23 cellular contexts compared by ENCODE assay signal in the genomic region with DNA sequence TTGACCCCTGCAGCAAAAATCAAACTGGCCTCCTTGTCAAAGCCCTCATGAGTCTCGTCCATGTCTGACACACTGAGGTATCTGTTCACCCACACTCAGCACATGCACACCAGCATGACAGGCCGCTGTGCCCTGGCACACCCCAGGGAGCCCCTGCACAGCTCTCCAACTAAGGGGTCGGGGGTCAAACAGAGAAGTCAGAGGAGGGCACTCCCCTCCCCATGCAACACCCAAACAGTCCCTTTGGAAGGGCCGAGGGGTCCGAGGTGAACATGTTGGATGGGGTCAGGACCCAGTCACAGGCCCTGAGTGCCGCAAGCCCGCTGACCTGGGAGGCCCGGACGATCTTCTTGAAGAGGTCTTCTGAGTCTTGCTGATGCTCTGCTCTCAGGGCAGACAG. TPM values are rescaled to one million over a fixed set of nuclear protein-coding genes. Genes with fewer than 3 reads are reported as not detected.
A peak's percentile ranks its signal among the peaks of the same experiment; 100 is the strongest.
DNase-seq lines count a peak whose midpoint lies in the region; ATAC-seq lines count a peak whose summit lies in the region.
"Had no signal": no experiment of that assay in that cellular context is flagged by ENCODE, and none has a peak within 500 bp of the region (broad histone marks: within the 10 kb centered on the region; RNA-seq: fewer than 3 reads in every experiment).

No MANE protein-coding gene starts in this region.

- H3K27me3 ChIP-seq in CD4-positive, alpha-beta memory T cell (ENCODE audit: insufficient read depth, low read length), result no peaks in the 10 kb centered on the region
- H3K27me3 ChIP-seq in naive thymus-derived CD4-positive, alpha-beta T cell (ENCODE audit: control insufficient read depth in 2 of 2, insufficient read depth in 2 of 2, low read length in 2 of 2), result no peaks in the 10 kb centered on the region
- no peaks in the 10 kb centered on the region for H3K27me3 ChIP-seq in neuronal stem cell (ENCODE audit: control insufficient read depth in 3 of 3, insufficient read depth in 3 of 3, low read depth in 1 of 3, low read length in 3 of 3)
- H3K27me3 ChIP-seq: body of pancreas, foreskin keratinocyte had no signal

- no peak overlapping the region for H3K4ac ChIP-seq in neuronal stem cell (ENCODE audit: low read length)

- no peak overlapping the region for H2BK120ac ChIP-seq in neuronal stem cell (ENCODE audit: low read depth, low read length)

- no peak overlapping the region for H3K9ac ChIP-seq in neuronal stem cell (ENCODE audit: low read depth, low read length, poor library complexity)

- H3K27ac Mint-ChIP-seq in activated T-cell treated with anti-CD3 and anti-CD28 coated beads, Interleukin-2, amount 50 U/mL, for 24 hours, result peak overlapping the region; percentile 79
- peak overlapping the region; percentile 68 to 79 (median 75) for H3K27ac Mint-ChIP-seq in CD4-positive, alpha-beta memory T cell
- peak overlapping the region; percentile 40 for H3K27ac Mint-ChIP-seq in activated naive CD8-positive, alpha-beta T cell treated with anti-CD3 and anti-CD28 coated beads for 36 hours
- H3K27ac Mint-ChIP-seq in naive thymus-derived CD4-positive, alpha-beta T cell, result peak overlapping the region; percentile 32 to 94 (median 72)
- H3K27ac Mint-ChIP-seq: memory B cell, progenitor cell of endocrine pancreas had no signal

- no peak overlapping the region for H2AK5ac ChIP-seq in neuronal stem cell (ENCODE audit: low read depth, low read length)

- no peak overlapping the region for H2AFZ ChIP-seq in neuronal stem cell (ENCODE audit: low read length)

- H3K4me1 ChIP-seq in CD4-positive, alpha-beta memory T cell (ENCODE audit: insufficient read depth, low read length), result peaks cover 79% of the 10 kb centered on the region
- H3K4me1 ChIP-seq in naive thymus-derived CD4-positive, alpha-beta T cell (ENCODE audit: control insufficient read depth in 2 of 2, insufficient read depth in 2 of 2, low read length in 2 of 2), result peaks cover 32 to 44% of the 10 kb centered on the region in 2 donors
- H3K4me1 ChIP-seq in neuronal stem cell (ENCODE audit: control insufficient read depth in 2 of 2, insufficient read depth in 1 of 2, low read depth in 1 of 2, low read length in 2 of 2), result no peaks in the 10 kb centered on the region
- H3K4me1 ChIP-seq: body of pancreas, foreskin keratinocyte had no signal

- no peak overlapping the region for H3K27ac ChIP-seq in CD4-positive, alpha-beta memory T cell (ENCODE audit: low read depth, low read length)
- peak overlapping the region; percentile 47 for H3K27ac ChIP-seq in naive thymus-derived CD4-positive, alpha-beta T cell (ENCODE audit: low read depth, low read length)
- H3K27ac ChIP-seq in neuronal stem cell (replicated peaks; ENCODE audit: low read length), result no peak overlapping the region
- H3K27ac ChIP-seq: body of pancreas, epithelial cell of prostate, foreskin keratinocyte, RWPE1 had no signal

- DNase-seq in activated T-cell treated with anti-CD3 and anti-CD28 coated beads, Interleukin-2, amount 50 U/mL, for 24 hours, result no peak
- DNase-seq in activated T-cell treated with anti-CD3 and anti-CD28 coated beads, Interleukin-2, amount 50 U/mL, for 48 hours, result no peak
- DNase-seq in CD4-positive, alpha-beta memory T cell, result peak in 1 of 5 donors; percentile 24
- DNase-seq in activated naive CD8-positive, alpha-beta T cell treated with anti-CD3 and anti-CD28 coated beads for 36 hours, result no peak
- DNase-seq in naive thymus-derived CD4-positive, alpha-beta T cell, result no peak
- no peak for DNase-seq in neuronal stem cell (ENCODE audit: low spot score)
- DNase-seq: activated effector memory CD4-positive, alpha-beta T cell treated with anti-CD3 and anti-CD28 coated beads, Interleukin-2, amount 50 U/mL, for 16 hours; body of pancreas; foreskin keratinocyte; GF-D8; H9; kidney glomerular epithelial cell; NCI-H1417; NCI-H526; stimulated activated CD4-positive, alpha-beta T cell treated with anti-CD3 and anti-CD28 coated beads, Interleukin-4, amount 100 ng/mL, for 1 hour had no signal

- H3K4me1 Mint-ChIP-seq in activated T-cell treated with anti-CD3 and anti-CD28 coated beads, Interleukin-2, amount 50 U/mL, for 24 hours (ENCODE audit: low read depth), result peaks cover 41% of the 10 kb centered on the region
- peaks cover 14 to 64% (median 36%) of the 10 kb centered on the region in 4 donors for H3K4me1 Mint-ChIP-seq in CD4-positive, alpha-beta memory T cell
- H3K4me1 Mint-ChIP-seq in activated naive CD8-positive, alpha-beta T cell treated with anti-CD3 and anti-CD28 coated beads for 36 hours, result peaks cover 44% of the 10 kb centered on the region
- peaks cover 20 to 65% (median 34%) of the 10 kb centered on the region in 7 donors for H3K4me1 Mint-ChIP-seq in naive thymus-derived CD4-positive, alpha-beta T cell
- H3K4me1 Mint-ChIP-seq: CD14-positive monocyte, H9 had no signal

- H4K91ac ChIP-seq in neuronal stem cell (ENCODE audit: low read depth, low read length, poor library complexity), result no peak overlapping the region

- H3K27me3 Mint-ChIP-seq in activated T-cell treated with anti-CD3 and anti-CD28 coated beads, Interleukin-2, amount 50 U/mL, for 24 hours, result no peaks in the 10 kb centered on the region
- H3K27me3 Mint-ChIP-seq in CD4-positive, alpha-beta memory T cell, result no peaks in the 10 kb centered on the region
- H3K27me3 Mint-ChIP-seq in activated naive CD8-positive, alpha-beta T cell treated with anti-CD3 and anti-CD28 coated beads for 36 hours, result no peaks in the 10 kb centered on the region
- H3K27me3 Mint-ChIP-seq in naive thymus-derived CD4-positive, alpha-beta T cell, result no peaks in the 10 kb centered on the region
- H3K27me3 Mint-ChIP-seq: memory B cell, progenitor cell of endocrine pancreas had no signal

- H3K36me3 Mint-ChIP-seq in activated T-cell treated with anti-CD3 and anti-CD28 coated beads, Interleukin-2, amount 50 U/mL, for 24 hours (ENCODE audit: low read depth), result peaks cover 100% of the 10 kb centered on the region
- peaks cover 58 to 85% of the 10 kb centered on the region in 2 donors for H3K36me3 Mint-ChIP-seq in CD4-positive, alpha-beta memory T cell
- H3K36me3 Mint-ChIP-seq in activated naive CD8-positive, alpha-beta T cell treated with anti-CD3 and anti-CD28 coated beads for 36 hours, result peaks cover 26% of the 10 kb centered on the region
- H3K36me3 Mint-ChIP-seq in naive thymus-derived CD4-positive, alpha-beta T cell, result peaks cover 0 to 59% (median 30%) of the 10 kb centered on the region in 5 donors

- no peak overlapping the region for H3K4me3 Mint-ChIP-seq in activated T-cell treated with anti-CD3 and anti-CD28 coated beads, Interleukin-2, amount 50 U/mL, for 24 hours
- no peak overlapping the region for H3K4me3 Mint-ChIP-seq in CD4-positive, alpha-beta memory T cell
- no peak overlapping the region for H3K4me3 Mint-ChIP-seq in activated naive CD8-positive, alpha-beta T cell treated with anti-CD3 and anti-CD28 coated beads for 36 hours
- H3K4me3 Mint-ChIP-seq in naive thymus-derived CD4-positive, alpha-beta T cell, result peak overlapping the region in 2 of 10 donors; percentile 38 to 39
- H3K4me3 Mint-ChIP-seq: CD14-positive monocyte, H9, memory B cell had no signal

- no peak overlapping the region for H4K8ac ChIP-seq in neuronal stem cell (ENCODE audit: low read depth, low read length)

- no peak overlapping the region for H3K4me2 ChIP-seq in neuronal stem cell (ENCODE audit: insufficient read depth, low read length, poor library complexity, severe bottlenecking)

- no peak overlapping the region for H3K4me3 ChIP-seq in CD4-positive, alpha-beta memory T cell (ENCODE audit: low read length in 2 of 2)
- H3K4me3 ChIP-seq in naive thymus-derived CD4-positive, alpha-beta T cell (ENCODE audit: low read length), result no peak overlapping the region
- no peak overlapping the region for H3K4me3 ChIP-seq in neuronal stem cell (ENCODE audit: low read length in 2 of 2)
- H3K4me3 ChIP-seq: body of pancreas, skin epidermis had no signal

- intact Hi-C loops in CD4-positive, alpha-beta memory T cell (cut with micrococcal nuclease), result no loop called here
- intact Hi-C loops in naive thymus-derived CD4-positive, alpha-beta T cell (cut with micrococcal nuclease), result no loop called here

- no peak overlapping the region for H2BK12ac ChIP-seq in neuronal stem cell (ENCODE audit: low read length)

- no peak overlapping the region for H3K23ac ChIP-seq in neuronal stem cell (ENCODE audit: low read depth, low read length, poor library complexity)

- POLR2A ChIA-PET in CD4-positive, alpha-beta memory T cell (lab: Charles Lee; ENCODE audit: partially characterized antibody), result interaction anchor here (0.6 to 42.6 kb wide), 4 partner anchors 6 to 238 kb away, joined by 3 to 1746 read pairs (median 874); a partner anchor contains a TSS
- POLR2A ChIA-PET in naive thymus-derived CD4-positive, alpha-beta T cell (lab: Charles Lee), result interaction anchor here (31.4 to 33.7 kb wide), 2 partner anchors 2 to 15 kb away, joined by 1007 read pairs; a partner anchor contains a TSS

- H3K36me3 ChIP-seq in CD4-positive, alpha-beta memory T cell (ENCODE audit: insufficient read depth, low read length), result peaks cover 100% of the 10 kb centered on the region
- H3K36me3 ChIP-seq in naive thymus-derived CD4-positive, alpha-beta T cell (ENCODE audit: control insufficient read depth in 2 of 3, insufficient read depth in 3 of 3, low read length in 3 of 3), result peaks cover 81 to 100% (median 93%) of the 10 kb centered on the region in 3 experiments
- peaks cover 55 to 97% of the 10 kb centered on the region in 2 donors for H3K36me3 ChIP-seq in neuronal stem cell (replicated peaks in 1 of 2; ENCODE audit: control insufficient read depth in 2 of 2, insufficient read depth in 2 of 2, low read length in 2 of 2)

- no peak overlapping the region for H2BK15ac ChIP-seq in neuronal stem cell (ENCODE audit: low read length)

- no peak for ATAC-seq in naive thymus-derived CD4-positive, alpha-beta T cell
- ATAC-seq in HG03442 (IDR thresholded peaks at IDR 0.05; ENCODE audit: unreplicated experiment), result no peak
- no peak for ATAC-seq in GM18517 (IDR thresholded peaks at IDR 0.05; ENCODE audit: unreplicated experiment)
- ATAC-seq: body of pancreas, foreskin keratinocyte had no signal

- no peak overlapping the region for H3K18ac ChIP-seq in neuronal stem cell (ENCODE audit: low read length)

- H2BK5ac ChIP-seq in neuronal stem cell (ENCODE audit: low read length), result no peak overlapping the region

- CTCF ChIA-PET in CD4-positive, alpha-beta memory T cell (lab: Charles Lee; ENCODE audit: partially characterized antibody), result interaction anchor here (0.8 to 1.1 kb wide), 2 partner anchors 10 to 15 kb away, joined by 3 to 4 read pairs; no protein-coding TSS in a partner anchor
- CTCF ChIA-PET in naive thymus-derived CD4-positive, alpha-beta T cell (lab: Charles Lee), result interaction anchor here (1.0 to 3.0 kb wide), 3 partner anchors 8 to 17 kb away, joined by 3 to 21 read pairs (median 8); no protein-coding TSS in a partner anchor

- no peak overlapping the region for H3K14ac ChIP-seq in neuronal stem cell (ENCODE audit: low read length)

- H3K79me1 ChIP-seq in neuronal stem cell (ENCODE audit: low read depth, low read length), result no peaks in the 10 kb centered on the region

- WGBS in neuronal stem cell (ENCODE audit: extremely low coverage in 2 of 2, insufficient read length in 2 of 2, insufficient replicate concordance in 1 of 2), 2 donors, result no CpG with 5 or more reads among the region's 9 CpGs

- no peaks in the 10 kb centered on the region for H3K9me3 Mint-ChIP-seq in activated T-cell treated with anti-CD3 and anti-CD28 coated beads, Interleukin-2, amount 50 U/mL, for 24 hours
- peaks cover 0 to 5% (median 0%) of the 10 kb centered on the region in 8 donors for H3K9me3 Mint-ChIP-seq in CD4-positive, alpha-beta memory T cell
- H3K9me3 Mint-ChIP-seq in activated naive CD8-positive, alpha-beta T cell treated with anti-CD3 and anti-CD28 coated beads for 36 hours, result no peaks in the 10 kb centered on the region
- no peaks in the 10 kb centered on the region for H3K9me3 Mint-ChIP-seq in naive thymus-derived CD4-positive, alpha-beta T cell
- H3K9me3 Mint-ChIP-seq: CD14-positive monocyte, H9, memory B cell had no signal

- H3K9me3 ChIP-seq in CD4-positive, alpha-beta memory T cell (ENCODE audit: control insufficient read depth in 1 of 2, low read length in 2 of 2), result no peaks in the 10 kb centered on the region
- H3K9me3 ChIP-seq in naive thymus-derived CD4-positive, alpha-beta T cell (ENCODE audit: control insufficient read depth in 2 of 3, low read length in 3 of 3), result no peaks in the 10 kb centered on the region
- no peaks in the 10 kb centered on the region for H3K9me3 ChIP-seq in neuronal stem cell (replicated peaks in 1 of 2; ENCODE audit: control insufficient read depth in 2 of 2, insufficient read depth in 1 of 2, low read depth in 1 of 2, low read length in 2 of 2)
- H3K9me3 ChIP-seq: body of pancreas had no signal

RNA-seq across cellular contexts. Expression of a gene that starts 14.6 kb away (rescaled TPM):
- total RNA-seq in CD4-positive, alpha-beta memory T cell, result 1,000 to 10,000 TPM in 1 of 2 experiments, 100 to 1,000 TPM in 1; 988 to 1,004 TPM
- polyA plus RNA-seq in CD4-positive, alpha-beta memory T cell, result 100 to 1,000 TPM; 323 to 643 TPM
- total RNA-seq in activated naive CD8-positive, alpha-beta T cell treated with anti-CD3 and anti-CD28 coated beads for 36 hours, result 10 to 100 TPM; 72.3 to 74.2 TPM
- total RNA-seq in naive thymus-derived CD4-positive, alpha-beta T cell, result 100 to 1,000 TPM; 509 to 977 (median 558) TPM
- polyA plus RNA-seq in naive thymus-derived CD4-positive, alpha-beta T cell, result 100 to 1,000 TPM; 397 to 696 TPM
- polyA plus RNA-seq in neuronal stem cell (2013, experiment 1 of 2), result 19.4 TPM
- 19.4 TPM for polyA plus RNA-seq in neuronal stem cell (2013, experiment 2 of 2)

RNA-seq across cellular contexts. Expression of a gene that starts 35.4 kb away (rescaled TPM):
- 10 to 100 TPM; 94.1 to 96.6 TPM for total RNA-seq in CD4-positive, alpha-beta memory T cell
- 10 to 100 TPM; 14.6 to 30.8 TPM for polyA plus RNA-seq in CD4-positive, alpha-beta memory T cell
- total RNA-seq in activated naive CD8-positive, alpha-beta T cell treated with anti-CD3 and anti-CD28 coated beads for 36 hours, result 10 to 100 TPM; 82.4 TPM
- 100 to 1,000 TPM in 2 of 5 experiments, 10 to 100 TPM in 3; 79.1 to 209 (median 91.9) TPM for total RNA-seq in naive thymus-derived CD4-positive, alpha-beta T cell
- polyA plus RNA-seq in naive thymus-derived CD4-positive, alpha-beta T cell, result 10 to 100 TPM; 16.9 to 32.8 TPM
- 47.8 TPM for polyA plus RNA-seq in neuronal stem cell (2013, experiment 1 of 2)
- 48.3 TPM for polyA plus RNA-seq in neuronal stem cell (2013, experiment 2 of 2)

RNA-seq across cellular contexts. Expression of a gene that starts 40.4 kb away (rescaled TPM):
- total RNA-seq in CD4-positive, alpha-beta memory T cell, result 10 to 100 TPM; 64.6 to 65.4 TPM
- 1 to 10 TPM; 8.0 to 9.6 TPM for polyA plus RNA-seq in CD4-positive, alpha-beta memory T cell
- total RNA-seq in activated naive CD8-positive, alpha-beta T cell treated with anti-CD3 and anti-CD28 coated beads for 36 hours, result 10 to 100 TPM; 79.4 to 83.7 TPM
- 100 to 1,000 TPM in 2 of 5 experiments, 10 to 100 TPM in 3; 60.6 to 175 (median 74.9) TPM for total RNA-seq in naive thymus-derived CD4-positive, alpha-beta T cell
- 1 to 10 TPM; 7.4 to 8.1 TPM for polyA plus RNA-seq in naive thymus-derived CD4-positive, alpha-beta T cell
- polyA plus RNA-seq in neuronal stem cell (2013, experiment 1 of 2), result 22.9 TPM
- polyA plus RNA-seq in neuronal stem cell (2013, experiment 2 of 2), result 21.5 TPM

RNA-seq across cellular contexts. Expression of a gene that starts 52.8 kb away (rescaled TPM):
- total RNA-seq in CD4-positive, alpha-beta memory T cell, result 1 to 10 TPM; 8.6 to 9.6 TPM
- 10 to 100 TPM; 11.1 to 13.3 TPM for polyA plus RNA-seq in CD4-positive, alpha-beta memory T cell
- 1 to 10 TPM; 6.7 to 7.4 TPM for total RNA-seq in activated naive CD8-positive, alpha-beta T cell treated with anti-CD3 and anti-CD28 coated beads for 36 hours
- 10 to 100 TPM in 2 of 5 experiments, 1 to 10 TPM in 3; 5.0 to 11.1 (median 8.9) TPM for total RNA-seq in naive thymus-derived CD4-positive, alpha-beta T cell
- 10 to 100 TPM in 1 of 2 donors, 1 to 10 TPM in 1; 9.8 to 15.0 TPM for polyA plus RNA-seq in naive thymus-derived CD4-positive, alpha-beta T cell
- 23.4 TPM for polyA plus RNA-seq in neuronal stem cell (2013, experiment 1 of 2)
- polyA plus RNA-seq in neuronal stem cell (2013, experiment 2 of 2), result 22.3 TPM

RNA-seq across cellular contexts. Expression of a gene that starts 59.4 kb away (rescaled TPM):
- total RNA-seq in CD4-positive, alpha-beta memory T cell, result 10 to 100 TPM; 41.2 to 42.3 TPM
- 10 to 100 TPM; 60.3 to 78.9 TPM for polyA plus RNA-seq in CD4-positive, alpha-beta memory T cell
- total RNA-seq in activated naive CD8-positive, alpha-beta T cell treated with anti-CD3 and anti-CD28 coated beads for 36 hours, result 100 to 1,000 TPM; 193 to 211 TPM
- 10 to 100 TPM; 45.0 to 92.4 (median 50.6) TPM for total RNA-seq in naive thymus-derived CD4-positive, alpha-beta T cell
- 10 to 100 TPM; 47.3 to 53.1 TPM for polyA plus RNA-seq in naive thymus-derived CD4-positive, alpha-beta T cell
- 62.5 TPM for polyA plus RNA-seq in neuronal stem cell (2013, experiment 1 of 2)
- 63.9 TPM for polyA plus RNA-seq in neuronal stem cell (2013, experiment 2 of 2)

Comparison
In these comparisons a context has a peak if more than half of its experiments do, and no peak if none do; other contexts are left out.
1. RNA of a gene that starts 14.6 kb away (total RNA-seq): 988 to 1,004 TPM in CD4-positive, alpha-beta memory T cell and 509 to 977 TPM in naive thymus-derived CD4-positive, alpha-beta T cell; 72.3 to 74.2 TPM in activated naive CD8-positive, alpha-beta T cell treated with anti-CD3 and anti-CD28 coated beads for 36 hours; every median in the first group is over 4 times any median in the second.
2. Peak in every context shown above with its lines, with median percentiles within 50 percentile points of each other: H3K27ac Mint-ChIP-seq.